26 cellular contexts compared by ENCODE assay signal in the genomic region with DNA sequence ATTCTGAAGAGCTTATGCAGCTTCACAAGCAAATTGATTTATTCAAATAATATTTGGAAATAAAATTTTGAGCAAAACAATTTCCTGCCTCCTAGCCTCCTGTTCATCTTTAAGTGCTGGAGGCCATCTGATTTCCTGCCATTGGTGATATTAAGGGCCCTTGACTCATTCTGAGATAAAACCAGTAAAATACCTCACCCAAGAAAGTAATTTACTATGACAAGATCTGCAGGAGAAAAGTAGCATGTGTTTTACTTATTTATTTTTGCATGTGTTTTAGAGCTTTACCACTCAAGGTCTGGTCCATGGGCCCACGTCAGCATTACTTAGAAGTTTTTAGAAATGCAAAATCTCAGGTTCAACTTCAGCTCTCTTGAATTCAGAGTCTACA.
DNase-seq lines count a peak whose midpoint lies in the region; ATAC-seq, FAIRE-seq and TF ChIP-seq lines count a peak whose summit lies in the region.
"Had no signal": no experiment of that assay in that cellular context is flagged by ENCODE, and none has a peak within 500 bp of the region (broad histone marks: within the 10 kb centered on the region; RNA-seq: fewer than 3 reads in every experiment).

No MANE protein-coding gene starts in this region.

- H3K27ac ChIP-seq in A549 (peak overlapping the region in 1 of 2 experiments; percentile 71; a peak in 5 of 6 replicates), epithelial cell of prostate (peak overlapping the region; percentile 6)
- H3K27ac ChIP-seq in CD8-positive, alpha-beta T cell (ENCODE audit: low read depth, low read length) = no peak overlapping the region
- H3K27ac ChIP-seq: 22Rv1, SJSA1 had no signal

- no peaks in the 10 kb centered on the region for H3K27me3 ChIP-seq in CD8-positive, alpha-beta T cell (ENCODE audit: insufficient read depth, low read length)
- H3K27me3 ChIP-seq: SJSA1 had no signal

- H3K9me3 ChIP-seq in A549 = peaks cover 9% of the 10 kb centered on the region; the same call in 2 of the 3 replicates
- no peaks in the 10 kb centered on the region for H3K9me3 ChIP-seq in CD8-positive, alpha-beta T cell (ENCODE audit: low read length)
- H3K9me3 ChIP-seq: SJSA1 had no signal

- DNase-seq in A549 (ENCODE audit: low read depth in 1 of 2, low spot score in 1 of 2) = no peak
- peak; percentile 11 for DNase-seq in HT1080 (ENCODE audit: low read depth)
- DNase-seq in epithelial cell of prostate (ENCODE audit: low read depth, low spot score) = no peak
- DNase-seq in activated naive CD4-positive, alpha-beta T cell treated with anti-CD3 and anti-CD28 coated beads, Interleukin-2, amount 50 U/mL, for 72 hours (ENCODE audit: low spot score in 2 of 2) = no peak
- DNase-seq in NCI-H1930 (lab: John Stamatoyannopoulos, UW) = no peak
- DNase-seq in CD8-positive, alpha-beta T cell = no peak
- DNase-seq: AML-193; C1 segment of cervical spinal cord; CD8-positive, alpha-beta memory T cell; DMS53; KBM-7; NCI-H1694; NCI-H2081 treated with DMSO at 0.1 percent for 48 hours; NCI-H2171 treated with DMSO at 0.1 percent for 48 hours; NCI-H446 treated with DMSO at 0.1 percent for 48 hours; NCI-H526 treated with DMSO at 0.1 percent for 48 hours; OCI-M1; SW 1271; T-helper 17 cell had no signal

- no peaks in the 10 kb centered on the region for H3K4me1 Mint-ChIP-seq in CD8-positive, alpha-beta T cell (ENCODE audit: low read depth)
- H3K4me1 Mint-ChIP-seq: CD8-positive, alpha-beta memory T cell had no signal

- no peaks in the 10 kb centered on the region for H3K27me3 Mint-ChIP-seq in CD8-positive, alpha-beta T cell (ENCODE audit: low read depth)

- no peaks in the 10 kb centered on the region for H3K36me3 ChIP-seq in CD8-positive, alpha-beta T cell (ENCODE audit: insufficient read depth, low read length)
- H3K36me3 ChIP-seq: SJSA1 had no signal

- H3K4me3 ChIP-seq in A549 = no peak overlapping the region
- no peak overlapping the region for H3K4me3 ChIP-seq in CD8-positive, alpha-beta T cell (ENCODE audit: low read depth, low read length)
- H3K4me3 ChIP-seq: SJSA1 had no signal

- H3K9me3 Mint-ChIP-seq in activated naive CD4-positive, alpha-beta T cell treated with anti-CD3 and anti-CD28 coated beads, Interleukin-2, amount 50 U/mL, for 72 hours = no peaks in the 10 kb centered on the region
- H3K9me3 Mint-ChIP-seq in CD8-positive, alpha-beta T cell = no peaks in the 10 kb centered on the region

- ATAC-seq in A549 (no peak), SK-N-SH treated with all-trans-retinoic acid at 6 μM for 48 hours (peak; percentile 63), HG03354 (IDR thresholded peaks at IDR 0.05; ENCODE audit: poor library complexity, severe bottlenecking, unreplicated experiment) (no peak)
- ATAC-seq in activated naive CD4-positive, alpha-beta T cell treated with anti-CD3 and anti-CD28 coated beads, Interleukin-2, amount 50 U/mL, for 72 hours = no peak
- no peak for ATAC-seq in CD8-positive, alpha-beta T cell
- ATAC-seq: HepG2, Right ventricle myocardium inferior, T-helper 17 cell had no signal

- POLR2A ChIA-PET in A549 (lab: Yijun Ruan, JAX) = no interaction called here
- POLR2A ChIA-PET in CD8-positive, alpha-beta T cell (lab: Charles Lee) = no interaction called here

- CTCF ChIA-PET in A549 (lab: Yijun Ruan, JAX) = interaction anchor here (0.8 kb wide), 1 partner anchor 19 kb away, joined by 3 read pairs; no protein-coding TSS in a partner anchor
- CTCF ChIA-PET in CD8-positive, alpha-beta T cell (lab: Charles Lee) = no interaction called here

- no peak for TF ChIP-seq EP300 in A549 (IDR thresholded peaks at IDR 0.05)

- H3K36me3 Mint-ChIP-seq in activated naive CD4-positive, alpha-beta T cell treated with anti-CD3 and anti-CD28 coated beads, Interleukin-2, amount 50 U/mL, for 72 hours = no peaks in the 10 kb centered on the region
- H3K36me3 Mint-ChIP-seq in CD8-positive, alpha-beta T cell = no peaks in the 10 kb centered on the region
- H3K36me3 Mint-ChIP-seq: CD8-positive, alpha-beta memory T cell had no signal

- no peak for TF ChIP-seq RAD21 in A549 (conservative IDR thresholded peaks at IDR 0.05 in 1 of 2, IDR thresholded peaks at IDR 0.05 in 1 of 2)

- H3K4me3 Mint-ChIP-seq in CD8-positive, alpha-beta T cell = no peak overlapping the region
- H3K4me3 Mint-ChIP-seq: CD8-positive, alpha-beta memory T cell; T-helper 17 cell had no signal

- TF ChIP-seq POLR2A in A549 (IDR thresholded peaks at IDR 0.05; ENCODE audit: low read length) = no peak

- peak overlapping the region; percentile 59 for H3K4me2 ChIP-seq in A549

- H3K4me1 ChIP-seq in A549 = peaks cover 54% of the 10 kb centered on the region
- no peaks in the 10 kb centered on the region for H3K4me1 ChIP-seq in CD8-positive, alpha-beta T cell (ENCODE audit: insufficient read depth, low read length)

- intact Hi-C loops in CD8-positive, alpha-beta T cell (cut with DNase I, micrococcal nuclease) = no loop called here

- H3K27ac Mint-ChIP-seq in activated naive CD4-positive, alpha-beta T cell treated with anti-CD3 and anti-CD28 coated beads, Interleukin-2, amount 50 U/mL, for 72 hours = no peak overlapping the region
- H3K27ac Mint-ChIP-seq in CD8-positive, alpha-beta T cell = no peak overlapping the region
- H3K27ac Mint-ChIP-seq: CD8-positive, alpha-beta memory T cell; T-helper 17 cell had no signal

- WGBS in A549 (ENCODE audit: missing lambda C conversion rate) = 92% methylated on average over 1 of the region's 1 CpG

- FAIRE-seq in A549 (lab: Jason Lieb, UNC) = no peak
- FAIRE-seq: H1, HepG2 had no signal

- TF ChIP-seq CTCF in A549 (IDR thresholded peaks at IDR 0.05) = no peak
- TF ChIP-seq CTCF in CD8-positive, alpha-beta T cell (IDR thresholded peaks at IDR 0.05) = no peak

TF ChIP-seq in A549, 52 proteins besides CTCF, POLR2A, EP300 and RAD21:
- TF ChIP-seq HDAC2 (IDR thresholded peaks at IDR 0.05) (no peak), RARB (CRISPR knock-in tag; IDR thresholded peaks at IDR 0.05) (no peak), NFE2L2 (conservative IDR thresholded peaks at IDR 0.05; ENCODE audit: low read length) (no peak), ZFP36 (IDR thresholded peaks at IDR 0.05; ENCODE audit: borderline replicate concordance, partially characterized antibody) (no peak), TP53 (CRISPR knock-in tag; IDR thresholded peaks at IDR 0.05) (no peak), TFCP2L1 (CRISPR knock-in tag; IDR thresholded peaks at IDR 0.05) (no peak), CEBPB (IDR thresholded peaks at IDR 0.05) (no peak), SREBF2 (IDR thresholded peaks at IDR 0.05) (no peak)

TF ChIP-seq in SK-N-SH treated with all-trans-retinoic acid at 6 μM for 48 hours, 23 proteins besides CTCF, POLR2A, EP300 and RAD21:
- TF ChIP-seq, protein P1, sequence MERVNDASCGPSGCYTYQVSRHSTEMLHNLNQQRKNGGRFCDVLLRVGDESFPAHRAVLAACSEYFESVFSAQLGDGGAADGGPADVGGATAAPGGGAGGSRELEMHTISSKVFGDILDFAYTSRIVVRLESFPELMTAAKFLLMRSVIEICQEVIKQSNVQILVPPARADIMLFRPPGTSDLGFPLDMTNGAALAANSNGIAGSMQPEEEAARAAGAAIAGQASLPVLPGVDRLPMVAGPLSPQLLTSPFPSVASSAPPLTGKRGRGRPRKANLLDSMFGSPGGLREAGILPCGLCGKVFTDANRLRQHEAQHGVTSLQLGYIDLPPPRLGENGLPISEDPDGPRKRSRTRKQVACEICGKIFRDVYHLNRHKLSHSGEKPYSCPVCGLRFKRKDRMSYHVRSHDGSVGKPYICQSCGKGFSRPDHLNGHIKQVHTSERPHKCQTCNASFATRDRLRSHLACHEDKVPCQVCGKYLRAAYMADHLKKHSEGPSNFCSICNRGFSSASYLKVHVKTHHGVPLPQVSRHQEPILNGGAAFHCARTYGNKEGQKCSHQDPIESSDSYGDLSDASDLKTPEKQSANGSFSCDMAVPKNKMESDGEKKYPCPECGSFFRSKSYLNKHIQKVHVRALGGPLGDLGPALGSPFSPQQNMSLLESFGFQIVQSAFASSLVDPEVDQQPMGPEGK (CRISPR knock-in tag; IDR thresholded peaks at IDR 0.05; ENCODE audit: borderline replicate concordance) = no peak
- no peak for TF ChIP-seq BACH2 (CRISPR knock-in tag; IDR thresholded peaks at IDR 0.05; ENCODE audit: borderline replicate concordance)
- TF ChIP-seq, protein P2, sequence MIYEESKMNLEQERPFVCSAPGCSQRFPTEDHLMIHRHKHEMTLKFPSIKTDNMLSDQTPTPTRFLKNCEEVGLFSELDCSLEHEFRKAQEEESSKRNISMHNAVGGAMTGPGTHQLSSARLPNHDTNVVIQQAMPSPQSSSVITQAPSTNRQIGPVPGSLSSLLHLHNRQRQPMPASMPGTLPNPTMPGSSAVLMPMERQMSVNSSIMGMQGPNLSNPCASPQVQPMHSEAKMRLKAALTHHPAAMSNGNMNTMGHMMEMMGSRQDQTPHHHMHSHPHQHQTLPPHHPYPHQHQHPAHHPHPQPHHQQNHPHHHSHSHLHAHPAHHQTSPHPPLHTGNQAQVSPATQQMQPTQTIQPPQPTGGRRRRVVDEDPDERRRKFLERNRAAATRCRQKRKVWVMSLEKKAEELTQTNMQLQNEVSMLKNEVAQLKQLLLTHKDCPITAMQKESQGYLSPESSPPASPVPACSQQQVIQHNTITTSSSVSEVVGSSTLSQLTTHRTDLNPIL (CRISPR knock-in tag; IDR thresholded peaks at IDR 0.05; ENCODE audit: low read depth) = no peak
- peak; percentile 70; the same call in 1 of the 2 replicates for TF ChIP-seq ISL1 (CRISPR knock-in tag; IDR thresholded peaks at IDR 0.05)
- TF ChIP-seq ZFP30 (CRISPR knock-in tag; IDR thresholded peaks at IDR 0.05) = no peak
- no peak for TF ChIP-seq ZNF8 (CRISPR knock-in tag; IDR thresholded peaks at IDR 0.05)
- no peak for TF ChIP-seq ZNF70 (CRISPR knock-in tag; IDR thresholded peaks at IDR 0.05)
- no peak for TF ChIP-seq ESRRG (CRISPR knock-in tag; IDR thresholded peaks at IDR 0.05)
